ENCODE assay signal across 9 cellular contexts in genomic region chr4:112673076-112673475, GRCh38.
"Had no signal": no experiment of that assay in that cellular context is flagged by ENCODE, and none has a peak within 500 bp of the region (broad histone marks: within the 10 kb centered on the region; RNA-seq: fewer than 3 reads in every experiment).

No MANE protein-coding gene starts in this region.

- H3K4me1 ChIP-seq: HAP-1 had no signal

- H3K36me3 ChIP-seq: HAP-1 had no signal

- H3K9me3 ChIP-seq: HAP-1 had no signal

- DNase-seq: GM23248, GOT3, H7, HFFc6, KBM-7 had no signal

- ATAC-seq: HCT116, HepG2 had no signal

- H3K4me3 ChIP-seq: GM23248, HAP-1 had no signal

- H3K27ac ChIP-seq: GM23248, HL-60 had no signal
